In the genomic region with DNA sequence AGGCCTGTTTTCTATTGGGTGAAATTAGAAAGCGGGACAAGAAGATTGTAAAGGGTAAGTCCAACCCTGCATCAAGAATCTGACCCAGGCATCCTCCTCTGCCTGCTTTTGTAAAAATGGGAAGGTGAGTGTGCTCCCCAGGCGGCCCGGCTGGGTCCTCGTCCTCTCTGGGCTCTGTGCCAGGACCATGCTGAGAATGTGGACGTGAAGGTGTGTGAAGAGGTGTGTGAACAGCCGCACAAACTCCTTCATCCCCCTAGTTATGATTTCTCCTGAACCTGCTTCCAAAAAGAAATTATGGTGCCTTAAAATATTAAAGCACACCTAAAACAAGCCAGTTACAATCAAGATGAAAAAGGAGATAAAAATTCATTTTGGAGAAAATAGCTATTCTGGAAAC, we compare ENCODE assay signal across 23 cellular contexts.
DNase-seq lines count a peak whose midpoint lies in the region; TF ChIP-seq lines count a peak whose summit lies in the region.
"Had no signal": no experiment of that assay in that cellular context is flagged by ENCODE, and none has a peak within 500 bp of the region (broad histone marks: within the 10 kb centered on the region; RNA-seq: fewer than 3 reads in every experiment).

No MANE protein-coding gene starts in this region.

- no peak overlapping the region for H4K8ac ChIP-seq in H9 (replicated peaks; ENCODE audit: insufficient read length, low read depth, low read length)

- no peak overlapping the region for H2BK20ac ChIP-seq in H9 (ENCODE audit: low read depth, low read length, poor library complexity, severe bottlenecking)

- peaks cover 3% of the 10 kb centered on the region for H3K27me3 Mint-ChIP-seq in H9 (ENCODE audit: low read depth)

- no CpG with 5 or more reads among the region's 6 CpGs for WGBS in H9 (ENCODE audit: extremely low coverage, insufficient read length, low lambda C conversion rate)

- H3K14ac ChIP-seq in H9 (ENCODE audit: insufficient read depth, low read length): no peak overlapping the region

- no peaks in the 10 kb centered on the region for H4K20me1 ChIP-seq in H9 (ENCODE audit: control insufficient read depth, insufficient read depth, insufficient read length)
- H4K20me1 ChIP-seq: BLaER1 had no signal

- H3K27me3 ChIP-seq in H9 (ENCODE audit: insufficient read depth, low read length): no peaks in the 10 kb centered on the region
- H3K27me3 ChIP-seq: BLaER1 had no signal

- no peak overlapping the region for H2BK15ac ChIP-seq in H9 (ENCODE audit: low read depth, low read length)

- peaks cover 0 to 9% of the 10 kb centered on the region in 2 experiments; a peak in 3 of 5 replicates for H3K9me3 Mint-ChIP-seq in H9
- H3K9me3 Mint-ChIP-seq: activated CD4-positive, alpha-beta memory T cell treated with anti-CD3 and anti-CD28 coated beads for 36 hours; activated naive CD8-positive, alpha-beta T cell treated with anti-CD3 and anti-CD28 coated beads, Interleukin-2, amount 50 U/mL, for 24 hours; memory B cell; nephron progenitor cell; stimulated activated effector memory CD8-positive, alpha-beta T cell treated with anti-CD3 and anti-CD28 coated beads, Interleukin-12 subunit alpha, Interleukin-12 subunit beta, amount 100 ng/mL, for 72 hours had no signal

- H3K23me2 ChIP-seq in H9 (ENCODE audit: insufficient read length, low read depth, low read length, poor library complexity, severe bottlenecking): no peaks in the 10 kb centered on the region

- H3K4me1 Mint-ChIP-seq in H9: peaks cover 86 to 89% of the 10 kb centered on the region in 2 experiments
- H3K4me1 Mint-ChIP-seq: activated naive CD8-positive, alpha-beta T cell treated with anti-CD3 and anti-CD28 coated beads, Interleukin-2, amount 50 U/mL, for 24 hours; memory B cell; stimulated activated effector memory CD8-positive, alpha-beta T cell treated with anti-CD3 and anti-CD28 coated beads, Interleukin-12 subunit alpha, Interleukin-12 subunit beta, amount 100 ng/mL, for 72 hours had no signal

- no peak for TF ChIP-seq CTCF in H9 (conservative IDR thresholded peaks at IDR 0.05)

- H3K4ac ChIP-seq in H9 (ENCODE audit: low read depth, low read length): no peak overlapping the region

- H3K27ac Mint-ChIP-seq in H9: peak overlapping the region; percentile 28 to 99 (median 44); a peak in 4 of 7 replicates
- H3K27ac Mint-ChIP-seq: activated CD4-positive, alpha-beta memory T cell treated with anti-CD3 and anti-CD28 coated beads for 36 hours; activated naive CD8-positive, alpha-beta T cell treated with anti-CD3 and anti-CD28 coated beads, Interleukin-2, amount 50 U/mL, for 24 hours; memory B cell; nephron progenitor cell; stimulated activated effector memory CD8-positive, alpha-beta T cell treated with anti-CD3 and anti-CD28 coated beads, Interleukin-12 subunit alpha, Interleukin-12 subunit beta, amount 100 ng/mL, for 72 hours; T-helper 17 cell had no signal

- H3K4me3 Mint-ChIP-seq in H9: no peak overlapping the region
- H3K4me3 Mint-ChIP-seq: activated CD4-positive, alpha-beta memory T cell treated with anti-CD3 and anti-CD28 coated beads for 36 hours; activated naive CD8-positive, alpha-beta T cell treated with anti-CD3 and anti-CD28 coated beads, Interleukin-2, amount 50 U/mL, for 24 hours; memory B cell; nephron progenitor cell; stimulated activated effector memory CD8-positive, alpha-beta T cell treated with anti-CD3 and anti-CD28 coated beads, Interleukin-12 subunit alpha, Interleukin-12 subunit beta, amount 100 ng/mL, for 72 hours; T-helper 17 cell had no signal

- no peak overlapping the region for H3K56ac ChIP-seq in H9 (ENCODE audit: insufficient read length, low read depth, low read length)

- no peaks in the 10 kb centered on the region for H3K79me1 ChIP-seq in H9 (ENCODE audit: insufficient read depth, low read depth, low read length, poor library complexity, severe bottlenecking)

- H3K79me2 ChIP-seq in H9 (ENCODE audit: insufficient read depth, low read length): no peaks in the 10 kb centered on the region

- no peak overlapping the region for H3K4me2 ChIP-seq in H9 (ENCODE audit: insufficient read depth, insufficient read length, low read length)
- H3K4me2 ChIP-seq: BLaER1, PC-9 had no signal

- no peaks in the 10 kb centered on the region for H3K9me3 ChIP-seq in H9 (ENCODE audit: control insufficient read depth, low read depth, low read length)
- H3K9me3 ChIP-seq: BLaER1, left lung, transverse colon had no signal

- no peak overlapping the region for H3K18ac ChIP-seq in H9 (ENCODE audit: insufficient read length, low read depth, low read length)

- H3K36me3 Mint-ChIP-seq in H9 (ENCODE audit: insufficient read depth in 1 of 3, low read depth in 3 of 3): peaks cover 0 to 13% (median 11%) of the 10 kb centered on the region in 3 experiments; a peak in 4 of 7 replicates
- H3K36me3 Mint-ChIP-seq: activated CD4-positive, alpha-beta memory T cell treated with anti-CD3 and anti-CD28 coated beads for 36 hours; memory B cell; stimulated activated effector memory CD8-positive, alpha-beta T cell treated with anti-CD3 and anti-CD28 coated beads, Interleukin-12 subunit alpha, Interleukin-12 subunit beta, amount 100 ng/mL, for 72 hours had no signal

- peak overlapping the region; percentile 32 for H4K91ac ChIP-seq in H9 (ENCODE audit: insufficient read length, low read depth, low read length)

- DNase-seq in DMS153 treated with DMSO at 0.1 percent for 48 hours (lab: John Stamatoyannopoulos, UW; ENCODE audit: unreplicated experiment) (peak; percentile 47), H9 (no peak), NCI-H2107 treated with DMSO at 0.1 percent for 48 hours (lab: John Stamatoyannopoulos, UW; ENCODE audit: unreplicated experiment) (peak; percentile 72), NCI-H69 (lab: John Stamatoyannopoulos, UW) (peak; percentile 83), mucosa of gallbladder (ENCODE audit: low spot score) (no peak), NAMALWA (ENCODE audit: low spot score) (no peak), HuH-7 (ENCODE audit: low spot score) (no peak)
- DNase-seq: activated CD4-positive, alpha-beta memory T cell treated with anti-CD3 and anti-CD28 coated beads for 36 hours; activated naive CD4-positive, alpha-beta T cell; activated naive CD8-positive, alpha-beta T cell treated with anti-CD3 and anti-CD28 coated beads, Interleukin-2, amount 50 U/mL, for 24 hours; caudate nucleus; erythroblast; left lung; NCI-H1436 treated with DMSO at 0.1 percent for 48 hours; nephron progenitor cell; PC-9; SHP77; T-helper 17 cell; transverse colon had no signal

- H2BK120ac ChIP-seq in H9 (ENCODE audit: low read depth, low read length, poor library complexity, severe bottlenecking): no peak overlapping the region

- no peak overlapping the region for H2AK5ac ChIP-seq in H9 (ENCODE audit: insufficient read length, low read length)

- no peak overlapping the region for H3K9ac ChIP-seq in H9 (ENCODE audit: extremely low read depth, insufficient read length, low read length)
- H3K9ac ChIP-seq: BLaER1 had no signal

- H3K27ac ChIP-seq in H9 (ENCODE audit: insufficient read length, low read depth, low read length): no peak overlapping the region
- H3K27ac ChIP-seq: BLaER1, coronary artery, left lung, PC-9, transverse colon had no signal

- no peak overlapping the region for H4K5ac ChIP-seq in H9 (ENCODE audit: insufficient read length, low read depth, low read length)

- no peak overlapping the region for H3K23ac ChIP-seq in H9 (ENCODE audit: insufficient read length, low read depth, low read length)

- no peak overlapping the region for H3T11ph ChIP-seq in H9 (ENCODE audit: low read length)

- H2BK12ac ChIP-seq in H9 (ENCODE audit: insufficient read length, low read depth, low read length): no peak overlapping the region

- peaks cover 14% of the 10 kb centered on the region; the same call in 1 of the 2 replicates for H3K4me1 ChIP-seq in H9 (ENCODE audit: insufficient read depth, low read length)
- H3K4me1 ChIP-seq: left lung, transverse colon had no signal

- H2BK5ac ChIP-seq in H9 (ENCODE audit: insufficient read length, low read length): no peak overlapping the region

- no peak overlapping the region for H2AFZ ChIP-seq in H9 (ENCODE audit: low read length)
- H2AFZ ChIP-seq: PC-9 had no signal

Comparison
In these comparisons a context has a peak if more than half of its experiments do, and no peak if none do; other contexts are left out.
1. DNase-seq: peak in DMS153 treated with DMSO at 0.1 percent for 48 hours (single experiment), NCI-H2107 treated with DMSO at 0.1 percent for 48 hours (single experiment) and NCI-H69 (single experiment); none in H9 (single experiment), mucosa of gallbladder (single experiment), NAMALWA (single experiment) and HuH-7 (single experiment).